ENCODE assay signal across 8 cellular contexts in the genomic region with DNA sequence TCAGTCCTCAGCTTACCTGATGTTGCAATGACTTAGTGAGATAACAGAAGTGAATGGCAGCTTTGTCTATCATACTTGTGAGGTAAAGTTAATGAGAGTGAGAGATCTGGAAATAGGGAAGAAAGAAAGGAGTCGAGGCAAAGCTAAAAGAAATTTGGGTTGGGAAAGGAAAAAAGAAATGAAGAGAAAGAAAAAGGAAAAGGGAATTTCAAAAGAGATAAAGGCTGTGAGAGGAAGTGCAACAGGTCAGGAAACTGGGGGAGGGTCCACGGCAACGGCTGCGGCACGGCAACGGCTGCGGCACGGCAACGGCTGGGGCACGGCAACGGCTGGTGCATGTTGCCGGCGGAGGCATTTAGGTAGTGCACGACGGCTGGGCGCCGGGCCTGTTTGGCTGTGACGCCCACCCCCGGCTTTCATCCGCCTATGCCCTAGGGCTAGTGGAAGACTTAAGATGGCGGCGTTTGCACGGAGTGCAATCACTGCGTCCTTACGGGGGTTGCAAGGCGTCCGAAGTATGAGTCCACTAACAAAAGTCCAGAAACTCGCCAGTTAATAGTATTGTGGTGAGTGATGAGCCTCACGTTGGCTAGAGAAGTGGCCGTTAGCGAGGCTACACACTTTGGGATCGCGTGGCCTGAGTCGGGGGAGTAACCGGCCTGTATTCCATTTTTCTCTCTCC.
DNase-seq lines count a peak whose midpoint lies in the region; ATAC-seq and TF ChIP-seq lines count a peak whose summit lies in the region.

No MANE protein-coding gene starts in this region.

- ATAC-seq in HG03439 (IDR thresholded peaks at IDR 0.05; ENCODE audit: unreplicated experiment), result peak; percentile 99

- H3K9me3 ChIP-seq in BE2C, result no peaks in the 10 kb centered on the region

- peaks cover 5% of the 10 kb centered on the region; the same call in 1 of the 2 replicates for H3K36me3 ChIP-seq in BE2C

- no peaks in the 10 kb centered on the region for H3K4me1 ChIP-seq in BE2C

- DNase-seq in BE2C (peak; percentile 86), GM19238 (ENCODE audit: insufficient read length, low spot score) (peak; percentile 80), NCI-H510A (lab: John Stamatoyannopoulos, UW) (peak; percentile 82), dedifferentiated amniotic fluid mesenchymal stem cell (ENCODE audit: extremely low spot score) (peak; percentile 94), left kidney (ENCODE audit: low read depth, low spot score) (peak; percentile 92)
- peak; percentile 88 for DNase-seq in activated CD4-positive, alpha-beta T cell treated with anti-CD3 and anti-CD28 coated beads for 48 hours
- DNase-seq in stimulated activated CD4-positive, alpha-beta T cell treated with anti-CD3 and anti-CD28 coated beads, Interleukin-2, amount 100 ng/mL, for 24 hours, result peak; percentile 83 to 84

- no peaks in the 10 kb centered on the region; the same call in 1 of the 2 replicates for H3K27me3 ChIP-seq in BE2C

- no peak for TF ChIP-seq CTCF in BE2C (IDR thresholded peaks at IDR 0.05; ENCODE audit: low read depth, low read length)

- H3K4me3 ChIP-seq in BE2C (ENCODE audit: low read depth, low read length), result peak overlapping the region; percentile 89

Comparison
In these comparisons a context has a peak if more than half of its experiments do, and no peak if none do; other contexts are left out.
1. Peak in every context shown above with its lines: DNase-seq, ATAC-seq and H3K4me3 ChIP-seq.